ENCODE assay signal across 8 cellular contexts in the genomic region with DNA sequence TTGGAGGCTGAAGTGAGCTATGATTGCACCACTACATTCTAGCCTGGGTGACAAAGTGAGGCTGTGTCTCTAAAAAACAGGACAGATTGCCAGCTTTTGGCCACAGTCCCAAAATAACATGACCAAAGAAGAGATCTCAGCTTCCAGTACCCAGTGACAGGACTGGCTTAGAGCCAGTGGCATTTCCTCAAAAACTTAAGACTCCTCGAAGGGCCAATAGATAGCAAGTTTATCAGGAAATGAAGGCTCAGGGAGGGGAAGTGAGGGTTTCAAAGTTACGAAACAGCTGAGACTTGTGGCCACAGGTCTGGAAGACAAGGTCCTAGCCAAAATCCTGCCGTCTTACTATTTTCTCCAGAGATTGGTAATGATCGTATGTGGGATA. TPM values are rescaled to one million over a fixed set of nuclear protein-coding genes. Genes with fewer than 3 reads are reported as not detected.
DNase-seq lines count a peak whose midpoint lies in the region; ATAC-seq and TF ChIP-seq lines count a peak whose summit lies in the region.

No MANE protein-coding gene starts in this region.

- H3K36me3 ChIP-seq in thoracic aorta, result no peaks in the 10 kb centered on the region

- H3K4me1 ChIP-seq in thoracic aorta (ENCODE audit: control insufficient read depth in 1 of 2, low read depth in 2 of 2), result peaks cover 24 to 56% of the 10 kb centered on the region in 2 donors

- H3K27ac ChIP-seq in thoracic aorta, result peak overlapping the region; percentile 25 to 68

- ATAC-seq in thoracic aorta (ENCODE audit: insufficient number of reproducible peaks, low FRiP score, low read depth) (peak; percentile 31), HG03571 (IDR thresholded peaks at IDR 0.05; ENCODE audit: unreplicated experiment) (no peak)

- no peaks in the 10 kb centered on the region for H3K27me3 ChIP-seq in thoracic aorta (replicated peaks; ENCODE audit: insufficient read depth)

- peak overlapping the region; percentile 26 for H3K4me3 ChIP-seq in thoracic aorta

- TF ChIP-seq CTCF in thoracic aorta (IDR thresholded peaks at IDR 0.05), result no peak

- no peaks in the 10 kb centered on the region for H3K9me3 ChIP-seq in thoracic aorta

- DNase-seq in ELF-1 (ENCODE audit: low read depth, low spot score) (peak; percentile 16), NAMALWA (ENCODE audit: low spot score) (peak; percentile 51), amniotic epithelial cell (ENCODE audit: low read depth) (peak; percentile 64), islet precursor cell (peak; percentile 47), thoracic aorta (ENCODE audit: low spot score) (peak; percentile 88), iPS-NIHi7 (ENCODE audit: extremely low spot score) (no peak), NCI-H2227 (lab: John Stamatoyannopoulos, UW; ENCODE audit: unreplicated experiment) (no peak)

RNA-seq across cellular contexts. Expression of a gene that starts 6.3 kb away (rescaled TPM):
- total RNA-seq in thoracic aorta, result 1 to 10 TPM; 5.1 to 5.8 TPM

RNA-seq across cellular contexts. Expression of a gene that starts 41.4 kb away (rescaled TPM):
- 10 to 100 TPM; 30.6 to 53.3 TPM for total RNA-seq in thoracic aorta

RNA-seq across cellular contexts. Expression of a gene that starts 52.8 kb away (rescaled TPM):
- 10 to 100 TPM; 45.5 to 82.6 TPM for total RNA-seq in thoracic aorta

Comparison
In these comparisons a context has a peak if more than half of its experiments do, and no peak if none do; other contexts are left out.
1. DNase-seq: peak in ELF-1 (single experiment), NAMALWA (single experiment), amniotic epithelial cell (single experiment), islet precursor cell (single experiment) and thoracic aorta (single experiment); none in iPS-NIHi7 (single experiment) and NCI-H2227 (single experiment).